Comparison of ENCODE assay signal across 18 cellular contexts in genomic region chr11:971731-972365, GRCh38.
"Had no signal": no experiment of that assay in that cellular context is flagged by ENCODE, and none has a peak within 500 bp of the region (broad histone marks: within the 10 kb centered on the region; RNA-seq: fewer than 3 reads in every experiment).

No MANE protein-coding gene starts in this region.

- H3K9me3 Mint-ChIP-seq: activated CD4-positive, alpha-beta memory T cell treated with anti-CD3 and anti-CD28 coated beads, Interleukin-2, amount 10 ng/mL, durations not matched to agents 7 days and 5 days; activated naive CD8-positive, alpha-beta T cell treated with anti-CD3 and anti-CD28 coated beads, Interleukin-2, amount 50 U/mL, for 24 hours; activated T-helper 17 cell treated with anti-CD3 and anti-CD28 coated beads, Interleukin-2, amount 50 U/mL, for 72 hours; dendritic cell treated with granulocyte-macrophage colony-stimulating factor and Interleukin-4, amounts not matched to agents 40 ng/mL and 50 ng/mL, for 4 days; neural crest cell had no signal

- H3K27ac Mint-ChIP-seq: activated naive CD8-positive, alpha-beta T cell treated with anti-CD3 and anti-CD28 coated beads, Interleukin-2, amount 50 U/mL, for 24 hours had no signal

- ATAC-seq: activated naive CD8-positive, alpha-beta T cell treated with anti-CD3 and anti-CD28 coated beads, Interleukin-2, amount 50 U/mL, for 24 hours; activated T-helper 17 cell treated with anti-CD3 and anti-CD28 coated beads, Interleukin-2, amount 50 U/mL, for 72 hours; heart left ventricle had no signal

- DNase-seq: activated CD4-positive, alpha-beta memory T cell treated with anti-CD3 and anti-CD28 coated beads, Interleukin-2, amount 10 ng/mL, durations not matched to agents 7 days and 5 days; activated CD4-positive, alpha-beta T cell treated with anti-CD3 and anti-CD28 coated beads for 4 hours; activated CD8-positive, alpha-beta memory T cell treated with anti-CD3 and anti-CD28 coated beads, Interleukin-2, amount 50 U/mL, for 4 hours; activated naive CD4-positive, alpha-beta T cell treated with Interleukin-2 at 50 U/mL for 16 hours; activated naive CD8-positive, alpha-beta T cell treated with anti-CD3 and anti-CD28 coated beads, Interleukin-2, amount 50 U/mL, for 24 hours; aorta; foreskin melanocyte; mesendoderm; ovary; sigmoid colon; stimulated activated CD4-positive, alpha-beta T cell treated with anti-CD3 and anti-CD28 coated beads, Interleukin-12 subunit alpha, Interleukin-12 subunit beta, amount 100 ng/mL, for 4 hours; stimulated activated CD4-positive, alpha-beta T cell treated with anti-CD3 and anti-CD28 coated beads, Interleukin-2, amount 100 ng/mL, for 24 hours; T-helper 2 cell; thyroid gland had no signal

- H3K4me3 Mint-ChIP-seq: activated CD4-positive, alpha-beta memory T cell treated with anti-CD3 and anti-CD28 coated beads, Interleukin-2, amount 10 ng/mL, durations not matched to agents 7 days and 5 days; activated naive CD8-positive, alpha-beta T cell treated with anti-CD3 and anti-CD28 coated beads, Interleukin-2, amount 50 U/mL, for 24 hours; activated T-helper 17 cell treated with anti-CD3 and anti-CD28 coated beads, Interleukin-2, amount 50 U/mL, for 72 hours; dendritic cell treated with granulocyte-macrophage colony-stimulating factor and Interleukin-4, amounts not matched to agents 40 ng/mL and 50 ng/mL, for 4 days; neural crest cell had no signal

- H3K27me3 Mint-ChIP-seq: activated CD4-positive, alpha-beta memory T cell treated with anti-CD3 and anti-CD28 coated beads, Interleukin-2, amount 10 ng/mL, durations not matched to agents 7 days and 5 days; activated naive CD8-positive, alpha-beta T cell treated with anti-CD3 and anti-CD28 coated beads, Interleukin-2, amount 50 U/mL, for 24 hours; activated T-helper 17 cell treated with anti-CD3 and anti-CD28 coated beads, Interleukin-2, amount 50 U/mL, for 72 hours; dendritic cell treated with granulocyte-macrophage colony-stimulating factor and Interleukin-4, amounts not matched to agents 40 ng/mL and 50 ng/mL, for 4 days had no signal
